ENCODE assay signal across 1 cellular context in genomic region chr20:35619196-35620095, GRCh38.
A peak's percentile ranks its signal among the peaks of the same experiment; 100 is the strongest.
TF ChIP-seq lines count a peak whose summit lies in the region.

No MANE protein-coding gene starts in this region.

TF ChIP-seq in HepG2, 621 proteins besides CTCF, POLR2A, EP300 and RAD21 (continued from another document and continues in another):
- TF ChIP-seq THAP7 (CRISPR knock-in tag; IDR thresholded peaks at IDR 0.05) (peak; percentile 94), SNAI1 (CRISPR knock-in tag; IDR thresholded peaks at IDR 0.05; ENCODE audit: borderline replicate concordance) (peak; percentile 84; the same call in 1 of the 2 replicates), GABPA (IDR thresholded peaks at IDR 0.05; ENCODE audit: low read depth, low read length) (no peak), GABPA (CRISPR knock-in tag; IDR thresholded peaks at IDR 0.05; ENCODE audit: low read depth) (peak; percentile 38; the same call in 1 of the 2 replicates), FOXC1 (CRISPR knock-in tag; IDR thresholded peaks at IDR 0.05; ENCODE audit: borderline replicate concordance) (peak; percentile 98), BRF2 (CRISPR knock-in tag; IDR thresholded peaks at IDR 0.05) (peak; percentile 88), GLMP (CRISPR knock-in tag; IDR thresholded peaks at IDR 0.05; ENCODE audit: borderline replicate concordance) (no peak; the same call in 1 of the 2 replicates), AKNA (CRISPR knock-in tag; IDR thresholded peaks at IDR 0.05; ENCODE audit: borderline replicate concordance) (peak; percentile 20; the same call in 1 of the 2 replicates), SETDB1 (CRISPR knock-in tag; IDR thresholded peaks at IDR 0.05; ENCODE audit: borderline replicate concordance) (0 out of 2 replicates have a peak, but pooled peaks have one; percentile 31), ZBTB10 (CRISPR knock-in tag; IDR thresholded peaks at IDR 0.05; ENCODE audit: borderline replicate concordance) (0 out of 2 replicates have a peak, but pooled peaks have one; percentile 32), ATF3 (CRISPR knock-in tag; IDR thresholded peaks at IDR 0.05) (peak; percentile 74; the same call in 1 of the 2 replicates), ZBTB39 (CRISPR knock-in tag; IDR thresholded peaks at IDR 0.05) (peak; percentile 95), ZBTB14 (CRISPR knock-in tag; IDR thresholded peaks at IDR 0.05) (0 out of 2 replicates have a peak, but pooled peaks have one; percentile 38), ZNF350 (CRISPR knock-in tag; IDR thresholded peaks at IDR 0.05; ENCODE audit: borderline replicate concordance, low read depth) (peak; percentile 95), ZBTB8A (CRISPR knock-in tag; IDR thresholded peaks at IDR 0.05; ENCODE audit: borderline replicate concordance, low read depth) (peak; percentile 33; the same call in 1 of the 2 replicates), ZBTB40 (IDR thresholded peaks at IDR 0.05) (no peak), ZBTB40 (CRISPR knock-in tag; IDR thresholded peaks at IDR 0.05) (peak; percentile 93), HMG20B (CRISPR knock-in tag; conservative IDR thresholded peaks at IDR 0.05) (peak; percentile 51; the same call in 1 of the 2 replicates), SP2 (CRISPR knock-in tag; IDR thresholded peaks at IDR 0.05) (peak; percentile 62), IKZF5 (CRISPR knock-in tag; IDR thresholded peaks at IDR 0.05) (peak; percentile 97)
